8 cellular contexts compared by ENCODE assay signal in genomic region chr5:116084891-116085715, GRCh38. TPM values are rescaled to one million over a fixed set of nuclear protein-coding genes. Genes with fewer than 3 reads are reported as not detected.
DNase-seq lines count a peak whose midpoint lies in the region; ATAC-seq and TF ChIP-seq lines count a peak whose summit lies in the region.

Gene COMMD10 (plus strand): TSS chr5:116085025.

- H3K27me3 Mint-ChIP-seq in activated T-cell treated with anti-CD3 and anti-CD28 coated beads, Interleukin-2, amount 50 U/mL, for 24 hours = no peaks in the 10 kb centered on the region

- peak within 1 kb of the TSS; percentile 33 for H3K9ac ChIP-seq in muscle layer of colon (ENCODE audit: low read length)

- H3K27ac Mint-ChIP-seq in activated T-cell treated with anti-CD3 and anti-CD28 coated beads, Interleukin-2, amount 50 U/mL, for 24 hours = peak within 1 kb of the TSS; percentile 97

- DNase-seq in DMS114 treated with DMSO at 0.1 percent for 48 hours (lab: John Stamatoyannopoulos, UW; ENCODE audit: unreplicated experiment) (peak; percentile 90), HuH-7 (ENCODE audit: low spot score) (peak; percentile 68)
- peak; percentile 84 for DNase-seq in activated T-cell treated with anti-CD3 and anti-CD28 coated beads, Interleukin-2, amount 50 U/mL, for 24 hours
- DNase-seq in stimulated activated CD8-positive, alpha-beta memory T cell treated with anti-CD3 and anti-CD28 coated beads, Interleukin-7, amount 100 ng/mL, for 1 hour (ENCODE audit: low read depth in 2 of 2) = peak; percentile 57 to 64

- peaks cover 54% of the 10 kb centered on the region for H3K4me1 Mint-ChIP-seq in activated T-cell treated with anti-CD3 and anti-CD28 coated beads, Interleukin-2, amount 50 U/mL, for 24 hours (ENCODE audit: low read depth)

- H3K4me3 ChIP-seq in muscle layer of colon (ENCODE audit: low read depth in 1 of 2, low read length in 2 of 2) = peak within 1 kb of the TSS; percentile 80 to 91

- H3K4me1 ChIP-seq in muscle layer of colon (ENCODE audit: insufficient read depth, low read length) = peaks cover 15% of the 10 kb centered on the region

- H3K36me3 ChIP-seq in muscle layer of colon (ENCODE audit: insufficient read depth, low read length) = no peaks in the 10 kb centered on the region

- peaks cover 55% of the 10 kb centered on the region for H3K36me3 Mint-ChIP-seq in activated T-cell treated with anti-CD3 and anti-CD28 coated beads, Interleukin-2, amount 50 U/mL, for 24 hours (ENCODE audit: low read depth)

- H3K9me3 Mint-ChIP-seq in activated T-cell treated with anti-CD3 and anti-CD28 coated beads, Interleukin-2, amount 50 U/mL, for 24 hours = no peaks in the 10 kb centered on the region

- peak within 1 kb of the TSS; percentile 80 for H3K27ac ChIP-seq in muscle layer of colon (ENCODE audit: low read depth, low read length)

- no peaks in the 10 kb centered on the region for H3K27me3 ChIP-seq in muscle layer of colon (ENCODE audit: control insufficient read depth in 1 of 2, insufficient read depth in 2 of 2, low read length in 2 of 2)

- ATAC-seq in GM21526 (IDR thresholded peaks at IDR 0.05; ENCODE audit: low FRiP score, unreplicated experiment) = peak; percentile 89
- peak; percentile 90 for ATAC-seq in esophagus mucosa

- H3K4me3 Mint-ChIP-seq in activated T-cell treated with anti-CD3 and anti-CD28 coated beads, Interleukin-2, amount 50 U/mL, for 24 hours = peak within 1 kb of the TSS; percentile 88

- H3K9me3 ChIP-seq in muscle layer of colon (ENCODE audit: low read length) = no peaks in the 10 kb centered on the region

TF ChIP-seq in PFSK-1, 5 proteins besides CTCF, POLR2A, EP300 and RAD21:
- no peak for TF ChIP-seq REST (IDR thresholded peaks at IDR 0.05; ENCODE audit: insufficient read depth in 1 of 2, low read depth in 2 of 2, low read length in 2 of 2)
- TF ChIP-seq TAF1 (IDR thresholded peaks at IDR 0.05; ENCODE audit: borderline replicate concordance, insufficient read depth, low read length) = peak; percentile 74; the same call in 1 of the 2 replicates
- TF ChIP-seq POLR2AphosphoS5 (IDR thresholded peaks at IDR 0.05; ENCODE audit: low read depth, low read length) = peak; percentile 74; the same call in 1 of the 2 replicates
- 0 out of 2 replicates have a peak, but pooled peaks have one; percentile 23 for TF ChIP-seq SIN3A (IDR thresholded peaks at IDR 0.05; ENCODE audit: borderline replicate concordance, insufficient read depth, low read length)
- peak; percentile 13 for TF ChIP-seq FOXP2 (optimal IDR thresholded peaks at IDR 0.05; ENCODE audit: borderline replicate concordance, extremely low read depth, extremely low read length, insufficient read depth)

RNA-seq across cellular contexts. Expression of gene COMMD10, which starts in this region (rescaled TPM):
- polyA plus RNA-seq in PFSK-1 (2012; ENCODE audit: insufficient read length, low read depth) = 9.1 TPM
- 18.3 TPM for total RNA-seq in esophagus mucosa

Comparison
In these comparisons a context has a peak if more than half of its experiments do, and no peak if none do; other contexts are left out.
1. Peak in every context shown above with its lines: DNase-seq, ATAC-seq, H3K4me3 ChIP-seq and H3K27ac ChIP-seq.